Comparison of ENCODE assay signal across 2 cellular contexts in the genomic region with DNA sequence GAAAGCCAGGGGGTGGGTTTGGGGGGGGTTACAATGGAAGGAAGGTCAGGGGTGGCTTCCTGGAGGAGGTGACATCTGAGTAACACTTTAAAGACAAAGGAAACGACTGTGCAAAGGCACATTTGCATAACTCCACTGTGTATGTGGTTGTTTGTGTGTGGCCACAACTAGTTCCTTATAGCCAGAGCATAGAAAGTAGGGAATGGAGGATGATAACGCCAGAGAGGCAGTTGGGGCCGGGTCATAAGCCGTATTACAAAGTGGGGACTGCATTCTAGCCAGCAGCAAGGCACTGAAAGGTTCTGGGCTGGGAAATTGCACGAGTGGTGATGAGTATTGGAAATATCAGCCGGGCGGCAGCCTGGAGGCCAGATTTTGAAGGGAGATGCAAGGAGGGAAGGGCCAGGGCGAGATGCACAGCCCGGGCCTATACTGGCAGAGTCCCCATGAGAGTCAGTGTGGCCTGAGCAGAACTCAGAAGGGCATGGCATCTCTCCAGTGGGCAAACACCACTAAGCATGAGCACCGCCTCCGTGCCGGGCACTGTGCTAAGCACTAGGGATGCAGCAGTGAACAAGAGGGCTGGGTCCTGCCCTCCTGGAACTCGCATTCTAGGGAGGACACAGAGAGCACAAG.
TF ChIP-seq lines count a peak whose summit lies in the region.

No MANE protein-coding gene starts in this region.

TF ChIP-seq in GM23338, 12 proteins besides CTCF, POLR2A, EP300 and RAD21 (continues in another document):
- TF ChIP-seq, protein P1, sequence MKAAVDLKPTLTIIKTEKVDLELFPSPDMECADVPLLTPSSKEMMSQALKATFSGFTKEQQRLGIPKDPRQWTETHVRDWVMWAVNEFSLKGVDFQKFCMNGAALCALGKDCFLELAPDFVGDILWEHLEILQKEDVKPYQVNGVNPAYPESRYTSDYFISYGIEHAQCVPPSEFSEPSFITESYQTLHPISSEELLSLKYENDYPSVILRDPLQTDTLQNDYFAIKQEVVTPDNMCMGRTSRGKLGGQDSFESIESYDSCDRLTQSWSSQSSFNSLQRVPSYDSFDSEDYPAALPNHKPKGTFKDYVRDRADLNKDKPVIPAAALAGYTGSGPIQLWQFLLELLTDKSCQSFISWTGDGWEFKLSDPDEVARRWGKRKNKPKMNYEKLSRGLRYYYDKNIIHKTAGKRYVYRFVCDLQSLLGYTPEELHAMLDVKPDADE (IDR thresholded peaks at IDR 0.05): no peak
- TF ChIP-seq POLR2AphosphoS5 (IDR thresholded peaks at IDR 0.05; ENCODE audit: low read depth) (no peak), EZH2phosphoT487 (IDR thresholded peaks at IDR 0.05; ENCODE audit: unreplicated experiment) (no peak), NANOG (IDR thresholded peaks at IDR 0.05; ENCODE audit: borderline replicate concordance) (no peak), CREB1 (CRISPR knock-in tag; IDR thresholded peaks at IDR 0.05; ENCODE audit: low read depth) (no peak), ZNF331 (CRISPR knock-in tag; IDR thresholded peaks at IDR 0.05; ENCODE audit: low read depth) (no peak), STAT1 (IDR thresholded peaks at IDR 0.05; ENCODE audit: unreplicated experiment) (no peak), EZH2 (IDR thresholded peaks at IDR 0.05; ENCODE audit: low read depth, unreplicated experiment) (no peak), ZNF114 (CRISPR knock-in tag; IDR thresholded peaks at IDR 0.05) (no peak)
- TF ChIP-seq, protein P2, sequence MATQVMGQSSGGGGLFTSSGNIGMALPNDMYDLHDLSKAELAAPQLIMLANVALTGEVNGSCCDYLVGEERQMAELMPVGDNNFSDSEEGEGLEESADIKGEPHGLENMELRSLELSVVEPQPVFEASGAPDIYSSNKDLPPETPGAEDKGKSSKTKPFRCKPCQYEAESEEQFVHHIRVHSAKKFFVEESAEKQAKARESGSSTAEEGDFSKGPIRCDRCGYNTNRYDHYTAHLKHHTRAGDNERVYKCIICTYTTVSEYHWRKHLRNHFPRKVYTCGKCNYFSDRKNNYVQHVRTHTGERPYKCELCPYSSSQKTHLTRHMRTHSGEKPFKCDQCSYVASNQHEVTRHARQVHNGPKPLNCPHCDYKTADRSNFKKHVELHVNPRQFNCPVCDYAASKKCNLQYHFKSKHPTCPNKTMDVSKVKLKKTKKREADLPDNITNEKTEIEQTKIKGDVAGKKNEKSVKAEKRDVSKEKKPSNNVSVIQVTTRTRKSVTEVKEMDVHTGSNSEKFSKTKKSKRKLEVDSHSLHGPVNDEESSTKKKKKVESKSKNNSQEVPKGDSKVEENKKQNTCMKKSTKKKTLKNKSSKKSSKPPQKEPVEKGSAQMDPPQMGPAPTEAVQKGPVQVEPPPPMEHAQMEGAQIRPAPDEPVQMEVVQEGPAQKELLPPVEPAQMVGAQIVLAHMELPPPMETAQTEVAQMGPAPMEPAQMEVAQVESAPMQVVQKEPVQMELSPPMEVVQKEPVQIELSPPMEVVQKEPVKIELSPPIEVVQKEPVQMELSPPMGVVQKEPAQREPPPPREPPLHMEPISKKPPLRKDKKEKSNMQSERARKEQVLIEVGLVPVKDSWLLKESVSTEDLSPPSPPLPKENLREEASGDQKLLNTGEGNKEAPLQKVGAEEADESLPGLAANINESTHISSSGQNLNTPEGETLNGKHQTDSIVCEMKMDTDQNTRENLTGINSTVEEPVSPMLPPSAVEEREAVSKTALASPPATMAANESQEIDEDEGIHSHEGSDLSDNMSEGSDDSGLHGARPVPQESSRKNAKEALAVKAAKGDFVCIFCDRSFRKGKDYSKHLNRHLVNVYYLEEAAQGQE (IDR thresholded peaks at IDR 0.05; ENCODE audit: unreplicated experiment): no peak

TF ChIP-seq in HepG2, 621 proteins besides CTCF, POLR2A, EP300 and RAD21 (continues in another document):
- TF ChIP-seq, protein P3, sequence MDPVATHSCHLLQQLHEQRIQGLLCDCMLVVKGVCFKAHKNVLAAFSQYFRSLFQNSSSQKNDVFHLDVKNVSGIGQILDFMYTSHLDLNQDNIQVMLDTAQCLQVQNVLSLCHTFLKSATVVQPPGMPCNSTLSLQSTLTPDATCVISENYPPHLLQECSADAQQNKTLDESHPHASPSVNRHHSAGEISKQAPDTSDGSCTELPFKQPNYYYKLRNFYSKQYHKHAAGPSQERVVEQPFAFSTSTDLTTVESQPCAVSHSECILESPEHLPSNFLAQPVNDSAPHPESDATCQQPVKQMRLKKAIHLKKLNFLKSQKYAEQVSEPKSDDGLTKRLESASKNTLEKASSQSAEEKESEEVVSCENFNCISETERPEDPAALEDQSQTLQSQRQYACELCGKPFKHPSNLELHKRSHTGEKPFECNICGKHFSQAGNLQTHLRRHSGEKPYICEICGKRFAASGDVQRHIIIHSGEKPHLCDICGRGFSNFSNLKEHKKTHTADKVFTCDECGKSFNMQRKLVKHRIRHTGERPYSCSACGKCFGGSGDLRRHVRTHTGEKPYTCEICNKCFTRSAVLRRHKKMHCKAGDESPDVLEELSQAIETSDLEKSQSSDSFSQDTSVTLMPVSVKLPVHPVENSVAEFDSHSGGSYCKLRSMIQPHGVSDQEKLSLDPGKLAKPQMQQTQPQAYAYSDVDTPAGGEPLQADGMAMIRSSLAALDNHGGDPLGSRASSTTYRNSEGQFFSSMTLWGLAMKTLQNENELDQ (CRISPR knock-in tag; IDR thresholded peaks at IDR 0.05; ENCODE audit: borderline replicate concordance): 0 out of 2 replicates have a peak, but pooled peaks have one; percentile 6
- TF ChIP-seq U2AF1 (optimal IDR thresholded peaks at IDR 0.05; ENCODE audit: low read depth, low read length) (no peak), NRL (CRISPR knock-in tag; IDR thresholded peaks at IDR 0.05; ENCODE audit: borderline replicate concordance) (0 out of 2 replicates have a peak, but pooled peaks have one; percentile 12), HNRNPL (IDR thresholded peaks at IDR 0.05; ENCODE audit: low read depth, low read length) (peak; percentile 95), ZBTB38 (CRISPR knock-in tag; IDR thresholded peaks at IDR 0.05) (peak; percentile 7; the same call in 1 of the 2 replicates), ZNF225 (CRISPR knock-in tag; IDR thresholded peaks at IDR 0.05) (peak; percentile 39), ZNF768 (CRISPR knock-in tag; IDR thresholded peaks at IDR 0.05) (peak; percentile 70), NR2C2 (CRISPR knock-in tag; IDR thresholded peaks at IDR 0.05; ENCODE audit: borderline replicate concordance) (no peak), CHD4 (IDR thresholded peaks at IDR 0.05; ENCODE audit: borderline replicate concordance, low read length) (peak; percentile 63; the same call in 1 of the 2 replicates), BHLHE40 (IDR thresholded peaks at IDR 0.05; ENCODE audit: low read length) (no peak), CCDC6 (CRISPR knock-in tag; IDR thresholded peaks at IDR 0.05) (0 out of 2 replicates have a peak, but pooled peaks have one; percentile 14), KDM1A (CRISPR knock-in tag; IDR thresholded peaks at IDR 0.05) (0 out of 2 replicates have a peak, but pooled peaks have one; percentile 5)
- TF ChIP-seq, protein P4, sequence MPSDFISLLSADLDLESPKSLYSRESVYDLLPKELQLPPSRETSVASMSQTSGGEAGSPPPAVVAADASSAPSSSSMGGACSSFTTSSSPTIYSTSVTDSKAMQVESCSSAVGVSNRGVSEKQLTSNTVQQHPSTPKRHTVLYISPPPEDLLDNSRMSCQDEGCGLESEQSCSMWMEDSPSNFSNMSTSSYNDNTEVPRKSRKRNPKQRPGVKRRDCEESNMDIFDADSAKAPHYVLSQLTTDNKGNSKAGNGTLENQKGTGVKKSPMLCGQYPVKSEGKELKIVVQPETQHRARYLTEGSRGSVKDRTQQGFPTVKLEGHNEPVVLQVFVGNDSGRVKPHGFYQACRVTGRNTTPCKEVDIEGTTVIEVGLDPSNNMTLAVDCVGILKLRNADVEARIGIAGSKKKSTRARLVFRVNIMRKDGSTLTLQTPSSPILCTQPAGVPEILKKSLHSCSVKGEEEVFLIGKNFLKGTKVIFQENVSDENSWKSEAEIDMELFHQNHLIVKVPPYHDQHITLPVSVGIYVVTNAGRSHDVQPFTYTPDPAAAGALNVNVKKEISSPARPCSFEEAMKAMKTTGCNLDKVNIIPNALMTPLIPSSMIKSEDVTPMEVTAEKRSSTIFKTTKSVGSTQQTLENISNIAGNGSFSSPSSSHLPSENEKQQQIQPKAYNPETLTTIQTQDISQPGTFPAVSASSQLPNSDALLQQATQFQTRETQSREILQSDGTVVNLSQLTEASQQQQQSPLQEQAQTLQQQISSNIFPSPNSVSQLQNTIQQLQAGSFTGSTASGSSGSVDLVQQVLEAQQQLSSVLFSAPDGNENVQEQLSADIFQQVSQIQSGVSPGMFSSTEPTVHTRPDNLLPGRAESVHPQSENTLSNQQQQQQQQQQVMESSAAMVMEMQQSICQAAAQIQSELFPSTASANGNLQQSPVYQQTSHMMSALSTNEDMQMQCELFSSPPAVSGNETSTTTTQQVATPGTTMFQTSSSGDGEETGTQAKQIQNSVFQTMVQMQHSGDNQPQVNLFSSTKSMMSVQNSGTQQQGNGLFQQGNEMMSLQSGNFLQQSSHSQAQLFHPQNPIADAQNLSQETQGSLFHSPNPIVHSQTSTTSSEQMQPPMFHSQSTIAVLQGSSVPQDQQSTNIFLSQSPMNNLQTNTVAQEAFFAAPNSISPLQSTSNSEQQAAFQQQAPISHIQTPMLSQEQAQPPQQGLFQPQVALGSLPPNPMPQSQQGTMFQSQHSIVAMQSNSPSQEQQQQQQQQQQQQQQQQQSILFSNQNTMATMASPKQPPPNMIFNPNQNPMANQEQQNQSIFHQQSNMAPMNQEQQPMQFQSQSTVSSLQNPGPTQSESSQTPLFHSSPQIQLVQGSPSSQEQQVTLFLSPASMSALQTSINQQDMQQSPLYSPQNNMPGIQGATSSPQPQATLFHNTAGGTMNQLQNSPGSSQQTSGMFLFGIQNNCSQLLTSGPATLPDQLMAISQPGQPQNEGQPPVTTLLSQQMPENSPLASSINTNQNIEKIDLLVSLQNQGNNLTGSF (CRISPR knock-in tag; IDR thresholded peaks at IDR 0.05): no peak
- TF ChIP-seq, protein P5, sequence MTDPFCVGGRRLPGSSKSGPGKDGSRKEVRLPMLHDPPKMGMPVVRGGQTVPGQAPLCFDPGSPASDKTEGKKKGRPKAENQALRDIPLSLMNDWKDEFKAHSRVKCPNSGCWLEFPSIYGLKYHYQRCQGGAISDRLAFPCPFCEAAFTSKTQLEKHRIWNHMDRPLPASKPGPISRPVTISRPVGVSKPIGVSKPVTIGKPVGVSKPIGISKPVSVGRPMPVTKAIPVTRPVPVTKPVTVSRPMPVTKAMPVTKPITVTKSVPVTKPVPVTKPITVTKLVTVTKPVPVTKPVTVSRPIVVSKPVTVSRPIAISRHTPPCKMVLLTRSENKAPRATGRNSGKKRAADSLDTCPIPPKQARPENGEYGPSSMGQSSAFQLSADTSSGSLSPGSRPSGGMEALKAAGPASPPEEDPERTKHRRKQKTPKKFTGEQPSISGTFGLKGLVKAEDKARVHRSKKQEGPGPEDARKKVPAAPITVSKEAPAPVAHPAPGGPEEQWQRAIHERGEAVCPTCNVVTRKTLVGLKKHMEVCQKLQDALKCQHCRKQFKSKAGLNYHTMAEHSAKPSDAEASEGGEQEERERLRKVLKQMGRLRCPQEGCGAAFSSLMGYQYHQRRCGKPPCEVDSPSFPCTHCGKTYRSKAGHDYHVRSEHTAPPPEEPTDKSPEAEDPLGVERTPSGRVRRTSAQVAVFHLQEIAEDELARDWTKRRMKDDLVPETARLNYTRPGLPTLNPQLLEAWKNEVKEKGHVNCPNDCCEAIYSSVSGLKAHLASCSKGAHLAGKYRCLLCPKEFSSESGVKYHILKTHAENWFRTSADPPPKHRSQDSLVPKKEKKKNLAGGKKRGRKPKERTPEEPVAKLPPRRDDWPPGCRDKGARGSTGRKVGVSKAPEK (CRISPR knock-in tag; IDR thresholded peaks at IDR 0.05; ENCODE audit: borderline replicate concordance): 0 out of 2 replicates have a peak, but pooled peaks have one; percentile 39
- TF ChIP-seq, protein P6, sequence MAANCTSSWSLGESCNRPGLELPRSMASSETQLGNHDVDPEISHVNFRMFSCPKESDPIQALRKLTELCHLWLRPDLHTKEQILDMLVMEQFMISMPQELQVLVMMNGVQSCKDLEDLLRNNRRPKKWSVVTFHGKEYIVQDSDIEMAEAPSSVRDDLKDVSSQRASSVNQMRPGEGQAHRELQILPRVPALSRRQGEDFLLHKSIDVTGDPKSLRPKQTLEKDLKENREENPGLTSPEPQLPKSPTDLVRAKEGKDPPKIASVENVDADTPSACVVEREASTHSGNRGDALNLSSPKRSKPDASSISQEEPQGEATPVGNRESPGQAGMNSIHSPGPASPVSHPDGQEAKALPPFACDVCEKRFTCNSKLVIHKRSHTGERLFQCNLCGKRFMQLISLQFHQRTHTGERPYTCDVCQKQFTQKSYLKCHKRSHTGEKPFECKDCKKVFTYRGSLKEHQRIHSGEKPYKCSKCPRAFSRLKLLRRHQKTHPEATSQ (CRISPR knock-in tag; IDR thresholded peaks at IDR 0.05; ENCODE audit: borderline replicate concordance): no peak
- TF ChIP-seq, protein P7, sequence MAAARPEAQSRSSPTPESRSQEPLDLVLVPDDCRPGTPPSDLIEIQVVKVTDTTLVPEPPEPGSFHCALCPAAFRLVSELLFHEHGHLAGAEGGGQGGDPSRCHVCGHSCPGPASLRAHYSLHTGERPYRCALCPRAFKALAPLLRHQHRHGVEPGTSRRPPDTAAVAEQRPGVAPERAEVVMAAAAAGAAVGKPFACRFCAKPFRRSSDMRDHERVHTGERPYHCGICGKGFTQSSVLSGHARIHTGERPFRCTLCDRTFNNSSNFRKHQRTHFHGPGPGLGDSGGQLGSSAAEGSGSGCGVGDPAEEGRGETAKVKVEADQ (CRISPR knock-in tag; IDR thresholded peaks at IDR 0.05; ENCODE audit: borderline replicate concordance): 0 out of 2 replicates have a peak, but pooled peaks have one; percentile 26
- TF ChIP-seq, protein P8, sequence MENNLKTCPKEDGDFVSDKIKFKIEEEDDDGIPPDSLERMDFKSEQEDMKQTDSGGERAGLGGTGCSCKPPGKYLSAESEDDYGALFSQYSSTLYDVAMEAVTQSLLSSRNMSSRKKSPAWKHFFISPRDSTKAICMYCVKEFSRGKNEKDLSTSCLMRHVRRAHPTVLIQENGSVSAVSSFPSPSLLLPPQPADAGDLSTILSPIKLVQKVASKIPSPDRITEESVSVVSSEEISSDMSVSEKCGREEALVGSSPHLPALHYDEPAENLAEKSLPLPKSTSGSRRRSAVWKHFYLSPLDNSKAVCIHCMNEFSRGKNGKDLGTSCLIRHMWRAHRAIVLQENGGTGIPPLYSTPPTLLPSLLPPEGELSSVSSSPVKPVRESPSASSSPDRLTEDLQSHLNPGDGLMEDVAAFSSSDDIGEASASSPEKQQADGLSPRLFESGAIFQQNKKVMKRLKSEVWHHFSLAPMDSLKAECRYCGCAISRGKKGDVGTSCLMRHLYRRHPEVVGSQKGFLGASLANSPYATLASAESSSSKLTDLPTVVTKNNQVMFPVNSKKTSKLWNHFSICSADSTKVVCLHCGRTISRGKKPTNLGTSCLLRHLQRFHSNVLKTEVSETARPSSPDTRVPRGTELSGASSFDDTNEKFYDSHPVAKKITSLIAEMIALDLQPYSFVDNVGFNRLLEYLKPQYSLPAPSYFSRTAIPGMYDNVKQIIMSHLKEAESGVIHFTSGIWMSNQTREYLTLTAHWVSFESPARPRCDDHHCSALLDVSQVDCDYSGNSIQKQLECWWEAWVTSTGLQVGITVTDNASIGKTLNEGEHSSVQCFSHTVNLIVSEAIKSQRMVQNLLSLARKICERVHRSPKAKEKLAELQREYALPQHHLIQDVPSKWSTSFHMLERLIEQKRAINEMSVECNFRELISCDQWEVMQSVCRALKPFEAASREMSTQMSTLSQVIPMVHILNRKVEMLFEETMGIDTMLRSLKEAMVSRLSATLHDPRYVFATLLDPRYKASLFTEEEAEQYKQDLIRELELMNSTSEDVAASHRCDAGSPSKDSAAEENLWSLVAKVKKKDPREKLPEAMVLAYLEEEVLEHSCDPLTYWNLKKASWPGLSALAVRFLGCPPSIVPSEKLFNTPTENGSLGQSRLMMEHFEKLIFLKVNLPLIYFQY (CRISPR knock-in tag; IDR thresholded peaks at IDR 0.05; ENCODE audit: borderline replicate concordance): peak; percentile 9; the same call in 1 of the 2 replicates
- TF ChIP-seq, protein P9, sequence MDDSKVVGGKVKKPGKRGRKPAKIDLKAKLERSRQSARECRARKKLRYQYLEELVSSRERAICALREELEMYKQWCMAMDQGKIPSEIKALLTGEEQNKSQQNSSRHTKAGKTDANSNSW (CRISPR knock-in tag; IDR thresholded peaks at IDR 0.05; ENCODE audit: borderline replicate concordance): 0 out of 2 replicates have a peak, but pooled peaks have one; percentile 31
